ENCODE assay signal across 8 cellular contexts in genomic region chr12:106956048-106956935, GRCh38. TPM values are rescaled to one million over a fixed set of nuclear protein-coding genes. Genes with fewer than 3 reads are reported as not detected.
DNase-seq lines count a peak whose midpoint lies in the region; ATAC-seq and TF ChIP-seq lines count a peak whose summit lies in the region.

No MANE protein-coding gene starts in this region.

- H3K4me3 Mint-ChIP-seq in T-cell (peak overlapping the region; percentile 95 to 99 (median 97)), progenitor cell of endocrine pancreas (ENCODE audit: low read depth) (peak overlapping the region; percentile 93)

- H2AFZ ChIP-seq in GM23248 = peak overlapping the region; percentile 18; the same call in 1 of the 2 replicates
- H2AFZ ChIP-seq in Loucy (ENCODE audit: low read length) = peak overlapping the region; percentile 70

- in situ Hi-C loops in GM23248 (cut with MboI) = no loop called here

- no peaks in the 10 kb centered on the region for H3K27me3 Mint-ChIP-seq in T-cell
- H3K27me3 Mint-ChIP-seq in progenitor cell of endocrine pancreas = peaks cover 13% of the 10 kb centered on the region

- POLR2A ChIA-PET in T-cell (lab: Charles Lee) = interaction anchor here (0.6 to 1.4 kb wide), 10 partner anchors 21 to 1734 kb away, joined by 3 to 7 read pairs (median 4); partner anchors contain the start of genes MTERF2 (in 1 of the 2) and TCP11L2 (in 1 of the 2)

- H3K79me2 ChIP-seq in GM23248 (ENCODE audit: insufficient read depth) = peaks cover 62% of the 10 kb centered on the region
- H3K79me2 ChIP-seq in Loucy (ENCODE audit: insufficient read depth, low read length) = peaks cover 74% of the 10 kb centered on the region

- H3K9me3 ChIP-seq in GM23248 (ENCODE audit: low read depth) (no peaks in the 10 kb centered on the region), Loucy (ENCODE audit: insufficient read depth, low read depth, low read length) (no peaks in the 10 kb centered on the region), uterus (no peaks in the 10 kb centered on the region)

- peak; percentile 28; the same call in 1 of the 2 replicates for TF ChIP-seq CTCF in Loucy (conservative IDR thresholded peaks at IDR 0.05; ENCODE audit: low read length)
- no peak for TF ChIP-seq CTCF in progenitor cell of endocrine pancreas (IDR thresholded peaks at IDR 0.05; ENCODE audit: unreplicated experiment)
- peak in 2 of 4 experiments; percentile 32 to 37 for TF ChIP-seq CTCF in uterus (IDR thresholded peaks at IDR 0.05)

- 1% methylated on average over 31 to 46 of the region's 47 CpGs for WGBS in GM23248 (ENCODE audit: low coverage in 1 of 2, low lambda C conversion rate in 2 of 2, missing lambda C conversion rate in 2 of 2), 2 experiments

- H3K9me3 Mint-ChIP-seq in T-cell = no peaks in the 10 kb centered on the region
- H3K9me3 Mint-ChIP-seq in progenitor cell of endocrine pancreas (ENCODE audit: low read depth) = no peaks in the 10 kb centered on the region

- H3K4me2 ChIP-seq in GM23248 (ENCODE audit: unreplicated experiment) = peak overlapping the region; percentile 94
- H3K4me2 ChIP-seq in Loucy (ENCODE audit: low read depth, low read length, poor library complexity, severe bottlenecking) = peak overlapping the region; percentile 82

- CTCF ChIA-PET in T-cell (lab: Charles Lee) = interaction anchor here in 1 of 2 donors (1.1 to 1.7 kb wide), 2 partner anchors 31 to 598 kb away, joined by 3 to 4 read pairs; partner anchors contain the start of gene POLR3B

- peak overlapping the region; percentile 90 to 91 for H3K27ac Mint-ChIP-seq in T-cell
- H3K27ac Mint-ChIP-seq in progenitor cell of endocrine pancreas = peak overlapping the region; percentile 98

- H3F3A ChIP-seq in GM23248 (ENCODE audit: insufficient read depth) (peaks cover 35% of the 10 kb centered on the region), Loucy (ENCODE audit: low read depth) (no peaks in the 10 kb centered on the region)

- intact Hi-C loops in left ventricle myocardium superior (cut with micrococcal nuclease) = no loop called here
- intact Hi-C loops in uterus (cut with DNase I; ENCODE audit: low total_unique reads) = loop anchor here (10.0 kb wide), 1 partner anchor 139 kb away; the partner anchor contains the start of gene CRY1

- peak; percentile 85 for DNase-seq in ELF-1 (ENCODE audit: low read depth, low spot score)
- peak; percentile 91 for DNase-seq in GM23248
- DNase-seq in T-cell = peak in 32 of 34 experiments; percentile 14 to 59 (median 44)
- peak in 47 of 56 donors; percentile 7 to 75 (median 50) for DNase-seq in amygdala (lab: John Stamatoyannopoulos, UW)
- DNase-seq in left ventricle myocardium superior = peak; percentile 77
- peak; percentile 30 for DNase-seq in progenitor cell of endocrine pancreas (ENCODE audit: low spot score, unreplicated experiment)
- peak; percentile 76 for DNase-seq in uterus

- peak in 1 of 2 donors; percentile 33 for TF ChIP-seq POLR2A in uterus (IDR thresholded peaks at IDR 0.05)

- 0 out of 2 replicates have a peak, but pooled peaks cover 7% of the 10 kb centered on the region for H3K36me3 ChIP-seq in GM23248 (ENCODE audit: low read depth)
- H3K36me3 ChIP-seq in Loucy (ENCODE audit: insufficient read depth, low read length) = no peaks in the 10 kb centered on the region
- H3K36me3 ChIP-seq in uterus = no peaks in the 10 kb centered on the region

- H3K4me3 ChIP-seq in GM23248 = peak overlapping the region; percentile 97
- peak overlapping the region; percentile 81 for H3K4me3 ChIP-seq in Loucy (ENCODE audit: low read length, poor library complexity, severe bottlenecking)
- peak overlapping the region; percentile 75 to 95 for H3K4me3 ChIP-seq in uterus

- H3K9ac ChIP-seq in GM23248 (peak overlapping the region; percentile 100), Loucy (ENCODE audit: low read depth, low read length, poor library complexity, severe bottlenecking) (peak overlapping the region; percentile 92)

- peaks cover 38 to 51% (median 42%) of the 10 kb centered on the region in 3 donors for H3K4me1 Mint-ChIP-seq in T-cell
- peaks cover 11% of the 10 kb centered on the region for H3K4me1 Mint-ChIP-seq in progenitor cell of endocrine pancreas (ENCODE audit: low read depth)

- peaks cover 16% of the 10 kb centered on the region; the same call in 1 of the 2 replicates for H4K20me1 ChIP-seq in GM23248 (ENCODE audit: insufficient read depth)
- H4K20me1 ChIP-seq in Loucy (ENCODE audit: insufficient read depth, low read length, poor library complexity, severe bottlenecking) = peaks cover 39% of the 10 kb centered on the region

- peak; percentile 38 to 50 (median 50) for ATAC-seq in T-cell (replicated peaks in 1 of 4)
- ATAC-seq in left ventricle myocardium superior = peak; percentile 62

- peaks cover 3% of the 10 kb centered on the region for H3K36me3 Mint-ChIP-seq in T-cell
- H3K36me3 Mint-ChIP-seq in progenitor cell of endocrine pancreas (ENCODE audit: insufficient read depth) = no peaks in the 10 kb centered on the region

- no peaks in the 10 kb centered on the region for H3K27me3 ChIP-seq in GM23248 (replicated peaks; ENCODE audit: insufficient read depth)
- no peaks in the 10 kb centered on the region for H3K27me3 ChIP-seq in Loucy (ENCODE audit: insufficient read depth, low read length, poor library complexity, severe bottlenecking)
- no peaks in the 10 kb centered on the region for H3K27me3 ChIP-seq in uterus

- H3K9me2 ChIP-seq in GM23248 (ENCODE audit: insufficient read depth) = no peaks in the 10 kb centered on the region
- no peaks in the 10 kb centered on the region for H3K9me2 ChIP-seq in Loucy (replicated peaks; ENCODE audit: low read depth, low read length)

- H3K4me1 ChIP-seq in GM23248 (ENCODE audit: insufficient read depth) (peaks cover 34% of the 10 kb centered on the region), Loucy (ENCODE audit: insufficient read depth, low read length, poor library complexity, severe bottlenecking) (peaks cover 47% of the 10 kb centered on the region), uterus (no peaks in the 10 kb centered on the region)

- H3K27ac ChIP-seq in GM23248 (peak overlapping the region; percentile 99), uterus (peak overlapping the region; percentile 95 to 100)

RNA-seq across cellular contexts. Expression of gene TMEM263, which starts 0.6 kb away (rescaled TPM):
- total RNA-seq in GM23248 (2014; rRNA removed; shearing (Covaris generic)) = 132 and 147 TPM in 2 replicates
- polyA plus RNA-seq in GM23248 (2016; fragmentation: Nextera tagmentation; extraction: Ambion mirVana) = 136 and 139 TPM in 2 replicates
- total RNA-seq in T-cell (10 to 100 TPM; 29.8 to 36.5 (median 31.2) TPM), left ventricle myocardium superior (35.6 TPM), progenitor cell of endocrine pancreas (37.6 and 39.7 TPM in 2 replicates), uterus (100 to 1,000 TPM in 1 of 4 donors, 10 to 100 TPM in 3; 35.9 to 157 (median 46.0) TPM)

RNA-seq across cellular contexts. Expression of gene MTERF2, which starts 30.7 kb away (rescaled TPM):
- 4.6 and 6.4 TPM in 2 replicates for total RNA-seq in GM23248 (2014; rRNA removed; shearing (Covaris generic))
- 6.4 and 7.7 TPM in 2 replicates for polyA plus RNA-seq in GM23248 (2016; fragmentation: Nextera tagmentation; extraction: Ambion mirVana)
- total RNA-seq in T-cell (10 to 100 TPM in 2 of 5 donors, 1 to 10 TPM in 3; 7.4 to 11.5 (median 8.8) TPM), left ventricle myocardium superior (36.8 TPM), progenitor cell of endocrine pancreas (15.3 and 18.3 TPM in 2 replicates), uterus (10 to 100 TPM in 3 of 4 donors, 1 to 10 TPM in 1; 3.8 to 31.5 (median 18.6) TPM)

Comparison
In these comparisons a context has a peak if more than half of its experiments do, and no peak if none do; other contexts are left out.
1. Peak in every context shown above with its lines: DNase-seq, ATAC-seq, H3K4me3 ChIP-seq and H3K27ac ChIP-seq.
2. DNase-seq: peak in every context shown above with its lines; median percentile 91 in GM23248; 85 in ELF-1; 77 in left ventricle myocardium superior; 76 in uterus; 50 in amygdala; 44 in T-cell; 30 in progenitor cell of endocrine pancreas.